ENCODE assay signal across 1 cellular context in the genomic region with DNA sequence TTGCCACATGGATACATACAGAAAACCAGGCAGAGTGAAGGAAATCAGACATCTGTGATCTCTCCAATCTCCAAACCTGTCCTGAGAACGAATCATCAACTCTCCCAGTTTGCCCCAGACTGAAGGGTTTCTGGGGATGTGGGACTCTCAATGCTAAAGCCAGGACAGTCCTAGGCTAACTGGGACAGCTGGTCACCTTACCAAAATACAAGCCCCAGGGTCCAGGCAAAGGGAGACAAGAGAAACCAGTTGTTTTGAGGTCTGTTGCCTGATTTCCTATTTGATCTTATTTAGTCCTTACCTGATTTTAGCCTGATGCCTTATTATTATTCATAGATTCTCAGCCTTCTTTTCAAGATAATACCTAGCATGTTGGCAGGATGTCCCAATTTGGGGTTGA.
TF ChIP-seq lines count a peak whose summit lies in the region.

No MANE protein-coding gene starts in this region.

TF ChIP-seq in HEK293, 187 proteins besides CTCF, POLR2A, EP300 and RAD21:
- no peak for TF ChIP-seq ZIC2 (tag by site-specific recombination; IDR thresholded peaks at IDR 0.05)
- no peak for TF ChIP-seq ZNF660 (tag by site-specific recombination; IDR thresholded peaks at IDR 0.05)
- TF ChIP-seq KLF17 (tag by site-specific recombination; IDR thresholded peaks at IDR 0.05): no peak
- TF ChIP-seq ZSCAN23 (tag by site-specific recombination; IDR thresholded peaks at IDR 0.05): no peak
- no peak for TF ChIP-seq ZBTB48 (tag by site-specific recombination; IDR thresholded peaks at IDR 0.05)
- TF ChIP-seq MYNN (tag by site-specific recombination; IDR thresholded peaks at IDR 0.05; ENCODE audit: borderline replicate concordance): peak; percentile 78
- TF ChIP-seq ZBTB17 (tag by site-specific recombination; IDR thresholded peaks at IDR 0.05): peak; percentile 41; the same call in 1 of the 2 replicates
